Comparison of ENCODE assay signal across 19 cellular contexts in genomic region chr17:39915559-39915958, GRCh38. TPM values are rescaled to one million over a fixed set of nuclear protein-coding genes. Genes with fewer than 3 reads are reported as not detected.
A peak's percentile ranks its signal among the peaks of the same experiment; 100 is the strongest.
DNase-seq lines count a peak whose midpoint lies in the region; ATAC-seq, FAIRE-seq and TF ChIP-seq lines count a peak whose summit lies in the region.
"Had no signal": no experiment of that assay in that cellular context is flagged by ENCODE, and none has a peak within 500 bp of the region (broad histone marks: within the 10 kb centered on the region; RNA-seq: fewer than 3 reads in every experiment).

No MANE protein-coding gene starts in this region.

- H3K27me3 Mint-ChIP-seq in natural killer cell treated with Interleukin-12 subunit alpha and Interleukin-12 subunit beta and Interleukin-15 and Interleukin-18, amount 100 ng/mL, for 72 hours = no peaks in the 10 kb centered on the region
- H3K27me3 Mint-ChIP-seq in natural killer cell (ENCODE audit: low read depth in 2 of 2) = no peaks in the 10 kb centered on the region
- H3K27me3 Mint-ChIP-seq in activated naive CD8-positive, alpha-beta T cell = no peaks in the 10 kb centered on the region

- DNase-seq in natural killer cell treated with Interleukin-12 subunit alpha and Interleukin-12 subunit beta and Interleukin-15 and Interleukin-18, amount 100 ng/mL, for 72 hours (ENCODE audit: low spot score) = no peak
- DNase-seq in natural killer cell = no peak
- DNase-seq in small intestine = no peak
- DNase-seq in D341Med (ENCODE audit: low spot score) = no peak
- DNase-seq: AML-193; CD4-positive, CD25-positive, alpha-beta regulatory T cell; DND-41; GDM1; H9; NCI-H1436; NCI-H2029 treated with DMSO at 0.1 percent for 48 hours; NCI-H510A treated with DMSO at 0.1 percent for 48 hours; SHP77 treated with DMSO at 0.1 percent for 48 hours had no signal

- H3K36me3 ChIP-seq in small intestine (ENCODE audit: control insufficient read depth in 2 of 2, insufficient read depth in 2 of 2, low read length in 2 of 2) = peaks cover 3 to 15% of the 10 kb centered on the region in 2 donors

- WGBS in small intestine, 3 donors = 74 to 90% (median 77%) methylated on average over 4 of the region's 4 CpGs

- no peak for FAIRE-seq in small intestine (lab: Jason Lieb, UNC)
- FAIRE-seq: RCC 7860 had no signal

- peaks cover 36 to 37% of the 10 kb centered on the region in 2 donors for H3K4me1 Mint-ChIP-seq in natural killer cell treated with Interleukin-12 subunit alpha and Interleukin-12 subunit beta and Interleukin-15 and Interleukin-18, amount 100 ng/mL, for 72 hours (ENCODE audit: low read depth in 2 of 2)
- peaks cover 0 to 6% of the 10 kb centered on the region in 2 donors for H3K4me1 Mint-ChIP-seq in natural killer cell
- H3K4me1 Mint-ChIP-seq in activated naive CD8-positive, alpha-beta T cell (ENCODE audit: low read depth) = peaks cover 36% of the 10 kb centered on the region

- H3K36me3 Mint-ChIP-seq in natural killer cell treated with Interleukin-12 subunit alpha and Interleukin-12 subunit beta and Interleukin-15 and Interleukin-18, amount 100 ng/mL, for 72 hours = peaks cover 15% of the 10 kb centered on the region
- H3K36me3 Mint-ChIP-seq in natural killer cell = peaks cover 26% of the 10 kb centered on the region
- H3K36me3 Mint-ChIP-seq in activated naive CD8-positive, alpha-beta T cell = peaks cover 18% of the 10 kb centered on the region

- H3K27me3 ChIP-seq in small intestine (ENCODE audit: control insufficient read depth in 2 of 2, insufficient read depth in 2 of 2, low read length in 2 of 2) = no peaks in the 10 kb centered on the region

- H3K4me3 ChIP-seq in small intestine (ENCODE audit: low read depth in 1 of 2, low read length in 2 of 2) = peak overlapping the region in 1 of 2 donors; percentile 5

- peak in 1 of 2 donors; percentile 85 for ATAC-seq in natural killer cell treated with Interleukin-12 subunit alpha and Interleukin-12 subunit beta and Interleukin-15 and Interleukin-18, amount 100 ng/mL, for 72 hours
- ATAC-seq in natural killer cell (no peak), HG02938 (IDR thresholded peaks at IDR 0.05; ENCODE audit: unreplicated experiment) (no peak), HG02571 (IDR thresholded peaks at IDR 0.05; ENCODE audit: unreplicated experiment) (no peak)

- TF ChIP-seq CTCF in natural killer cell (IDR thresholded peaks at IDR 0.05) = no peak

- H3K9me3 Mint-ChIP-seq in natural killer cell treated with Interleukin-12 subunit alpha and Interleukin-12 subunit beta and Interleukin-15 and Interleukin-18, amount 100 ng/mL, for 72 hours = no peaks in the 10 kb centered on the region
- no peaks in the 10 kb centered on the region for H3K9me3 Mint-ChIP-seq in natural killer cell
- no peaks in the 10 kb centered on the region for H3K9me3 Mint-ChIP-seq in activated naive CD8-positive, alpha-beta T cell (ENCODE audit: low read depth)
- H3K9me3 Mint-ChIP-seq: CD4-positive, CD25-positive, alpha-beta regulatory T cell; H9 had no signal

- H3K4me1 ChIP-seq in small intestine (ENCODE audit: control insufficient read depth in 2 of 2, insufficient read depth in 1 of 2, low read depth in 1 of 2, low read length in 1 of 2) = peaks cover 0 to 4% of the 10 kb centered on the region in 2 donors

- H3K4me3 Mint-ChIP-seq in natural killer cell treated with Interleukin-12 subunit alpha and Interleukin-12 subunit beta and Interleukin-15 and Interleukin-18, amount 100 ng/mL, for 72 hours = peak overlapping the region; percentile 68
- H3K4me3 Mint-ChIP-seq in natural killer cell = no peak overlapping the region
- no peak overlapping the region for H3K4me3 Mint-ChIP-seq in activated naive CD8-positive, alpha-beta T cell
- H3K4me3 Mint-ChIP-seq: CD4-positive, CD25-positive, alpha-beta regulatory T cell; H9 had no signal

- intact Hi-C loops in natural killer cell (cut with micrococcal nuclease) = no loop called here

- H3K27ac ChIP-seq in small intestine (ENCODE audit: low read depth in 1 of 2, low read length in 1 of 2) = peak overlapping the region; percentile 30 to 58

- peak overlapping the region; percentile 48 to 83 for H3K27ac Mint-ChIP-seq in natural killer cell treated with Interleukin-12 subunit alpha and Interleukin-12 subunit beta and Interleukin-15 and Interleukin-18, amount 100 ng/mL, for 72 hours
- H3K27ac Mint-ChIP-seq in natural killer cell = no peak overlapping the region
- peak overlapping the region; percentile 16 for H3K27ac Mint-ChIP-seq in activated naive CD8-positive, alpha-beta T cell
- H3K27ac Mint-ChIP-seq: CD4-positive, CD25-positive, alpha-beta regulatory T cell; H9 had no signal

- no peaks in the 10 kb centered on the region for H3K9me3 ChIP-seq in small intestine (ENCODE audit: control insufficient read depth, low read depth)

RNA-seq across cellular contexts. Expression of gene GSDMB, which starts 2.9 kb away (rescaled TPM):
- total RNA-seq in natural killer cell treated with Interleukin-12 subunit alpha and Interleukin-12 subunit beta and Interleukin-15 and Interleukin-18, amount 100 ng/mL, for 72 hours = 10 to 100 TPM; 39.0 to 54.1 TPM
- 10 to 100 TPM; 18.3 to 49.2 (median 21.4) TPM for total RNA-seq in natural killer cell
- 100 to 1,000 TPM; 121 to 255 (median 209) TPM for polyA plus RNA-seq in small intestine

RNA-seq across cellular contexts. Expression of gene ORMDL3, which starts 11.8 kb away (rescaled TPM):
- 100 to 1,000 TPM in 1 of 2 donors, 10 to 100 TPM in 1; 94.2 to 124 TPM for total RNA-seq in natural killer cell treated with Interleukin-12 subunit alpha and Interleukin-12 subunit beta and Interleukin-15 and Interleukin-18, amount 100 ng/mL, for 72 hours
- 100 to 1,000 TPM in 1 of 3 donors, 10 to 100 TPM in 2; 61.6 to 121 (median 77.2) TPM for total RNA-seq in natural killer cell
- polyA plus RNA-seq in small intestine = 10 to 100 TPM; 60.7 to 72.5 (median 71.6) TPM

RNA-seq across cellular contexts. Expression of gene LRRC3C, which starts 12.0 kb away (rescaled TPM):
- not detected for total RNA-seq in natural killer cell treated with Interleukin-12 subunit alpha and Interleukin-12 subunit beta and Interleukin-15 and Interleukin-18, amount 100 ng/mL, for 72 hours
- not detected for total RNA-seq in natural killer cell
- not detected for polyA plus RNA-seq in small intestine
- total RNA-seq: A673; CD4-positive, CD25-positive, alpha-beta regulatory T cell; H9; HT-29 had no signal

RNA-seq across cellular contexts. Expression of gene GSDMA, which starts 47.2 kb away (rescaled TPM):
- total RNA-seq in natural killer cell treated with Interleukin-12 subunit alpha and Interleukin-12 subunit beta and Interleukin-15 and Interleukin-18, amount 100 ng/mL, for 72 hours = 1 to 10 TPM in 1 of 2 donors, under 1 TPM in 1; 0.24 to 1.1 TPM
- total RNA-seq in natural killer cell = 1 to 10 TPM; 1.1 to 3.2 (median 2.1) TPM
- under 1 TPM in 2 of 3 donors, not detected in 1; 0.54 to 0.63 TPM for polyA plus RNA-seq in small intestine
- total RNA-seq: A673, H9, HT-29 had no signal

RNA-seq across cellular contexts. Expression of gene ZPBP2, which starts 47.6 kb away (rescaled TPM):
- total RNA-seq in natural killer cell treated with Interleukin-12 subunit alpha and Interleukin-12 subunit beta and Interleukin-15 and Interleukin-18, amount 100 ng/mL, for 72 hours = not detected
- total RNA-seq in natural killer cell = not detected
- not detected for polyA plus RNA-seq in small intestine
- total RNA-seq: A673; CD4-positive, CD25-positive, alpha-beta regulatory T cell; H9; HT-29 had no signal
- polyA plus RNA-seq: CD4-positive, CD25-positive, alpha-beta regulatory T cell had no signal

Comparison
In these comparisons a context has a peak if more than half of its experiments do, and no peak if none do; other contexts are left out.
1. H3K27ac Mint-ChIP-seq: peak in natural killer cell treated with Interleukin-12 subunit alpha and Interleukin-12 subunit beta and Interleukin-15 and Interleukin-18, amount 100 ng/mL, for 72 hours (2 of 2) and activated naive CD8-positive, alpha-beta T cell (single experiment); none in natural killer cell (0 of 2).